In the genomic region with DNA sequence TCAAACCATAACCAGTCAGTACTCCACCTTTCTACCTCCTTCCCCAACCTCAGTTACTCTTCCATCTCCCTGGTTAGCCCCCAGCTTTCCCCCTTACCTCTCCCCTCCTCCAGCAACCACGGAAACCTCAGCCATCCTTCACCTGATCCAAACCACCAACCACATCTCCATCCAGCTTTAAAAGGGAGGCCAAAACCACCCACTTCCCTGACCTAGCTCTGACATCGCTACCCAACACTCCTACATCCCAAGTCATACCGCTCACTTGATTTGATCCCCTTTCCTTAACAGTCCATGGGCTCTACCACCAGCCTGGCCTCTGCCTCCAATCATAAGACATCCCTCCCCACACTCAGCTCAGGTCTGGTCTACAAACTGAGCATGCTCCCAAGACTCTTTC, we compare ENCODE assay signal across 1 cellular context.
TF ChIP-seq lines count a peak whose summit lies in the region.

No MANE protein-coding gene starts in this region.

TF ChIP-seq in IMR-90, 13 proteins besides CTCF, POLR2A, EP300 and RAD21 (continued from another document):
- TF ChIP-seq CHD1 (IDR thresholded peaks at IDR 0.05; ENCODE audit: low read depth, low read length): no peak
- TF ChIP-seq RCOR1 (IDR thresholded peaks at IDR 0.05; ENCODE audit: insufficient replicate concordance, low read length): no peak
